In genomic region chr12:58176296-58176869, GRCh38 we compare ENCODE assay signal across 9 cellular contexts.
A peak's percentile ranks its signal among the peaks of the same experiment; 100 is the strongest.
DNase-seq lines count a peak whose midpoint lies in the region; ATAC-seq, FAIRE-seq and TF ChIP-seq lines count a peak whose summit lies in the region.
"Had no signal": no experiment of that assay in that cellular context is flagged by ENCODE, and none has a peak within 500 bp of the region (broad histone marks: within the 10 kb centered on the region; RNA-seq: fewer than 3 reads in every experiment).

No MANE protein-coding gene starts in this region.

- no peaks in the 10 kb centered on the region for H3K36me3 ChIP-seq in MG63
- H3K36me3 ChIP-seq in K562 (ENCODE audit: control insufficient read depth, insufficient read depth, low read length): no peaks in the 10 kb centered on the region
- no peaks in the 10 kb centered on the region for H3K36me3 ChIP-seq in lower lobe of right lung

- TF ChIP-seq CTCF in K562 (IDR thresholded peaks at IDR 0.05 in 2 of 3, conservative IDR thresholded peaks at IDR 0.05 in 1 of 3; ENCODE audit: insufficient read depth in 2 of 3, low read depth in 1 of 3, low read length in 3 of 3): peak; percentile 7 to 39 (median 38); a peak in 4 of 6 replicates
- TF ChIP-seq CTCF in lower lobe of right lung (IDR thresholded peaks at IDR 0.05): peak; percentile 49

- H4K20me1 ChIP-seq in K562 (replicated peaks; ENCODE audit: control insufficient read depth, insufficient read depth, low read length): no peaks in the 10 kb centered on the region

- POLR2A ChIA-PET in K562 (lab: Yijun Ruan, JAX): no interaction called here

- H3K9me3 ChIP-seq in MG63 (no peaks in the 10 kb centered on the region), K562 (replicated peaks; ENCODE audit: control insufficient read depth, insufficient read depth, low read depth, low read length) (no peaks in the 10 kb centered on the region), lower lobe of right lung (no peaks in the 10 kb centered on the region)

- no peak for TF ChIP-seq POLR2A in K562 (conservative IDR thresholded peaks at IDR 0.05)

- H3K9me1 ChIP-seq in K562 (ENCODE audit: control insufficient read depth, insufficient read depth, low read length): no peaks in the 10 kb centered on the region

- intact Hi-C loops in K562 (cut with micrococcal nuclease) (no loop called here), lower lobe of right lung (cut with DNase I) (no loop called here)

- H3K4me3 ChIP-seq in MG63: no peak overlapping the region
- no peak overlapping the region for H3K4me3 ChIP-seq in K562
- H3K4me3 ChIP-seq in lower lobe of right lung: no peak overlapping the region

- in situ Hi-C loops in K562 (cut with MboI): no loop called here

- no peaks in the 10 kb centered on the region for H3K4me1 ChIP-seq in K562 (replicated peaks in 1 of 2; ENCODE audit: control insufficient read depth in 2 of 2, insufficient read depth in 2 of 2, low read length in 2 of 2)
- no peaks in the 10 kb centered on the region for H3K4me1 ChIP-seq in lower lobe of right lung

- no peaks in the 10 kb centered on the region for H3K79me2 ChIP-seq in K562 (ENCODE audit: control insufficient read depth, insufficient read depth, low read length)

- 0% methylated on average over 7 of the region's 7 CpGs for WGBS in K562 (ENCODE audit: insufficient coverage, low coverage, missing lambda C conversion rate)

- H3K27me3 ChIP-seq in MG63 (no peaks in the 10 kb centered on the region), K562 (ENCODE audit: control insufficient read depth in 2 of 2, insufficient read depth in 2 of 2, low read length in 2 of 2) (peaks cover 0 to 4% of the 10 kb centered on the region in 2 experiments; a peak in 1 of 5 replicates), lower lobe of right lung (ENCODE audit: low read depth) (no peaks in the 10 kb centered on the region)

- TF ChIP-seq EP300 in K562 (IDR thresholded peaks at IDR 0.05; ENCODE audit: low read length): no peak

- BruUV-seq in K562 (replicated peaks; lab: Mats Ljungman, UMichigan): no TSS peak

- no peak overlapping the region for H3K4me2 ChIP-seq in K562 (ENCODE audit: insufficient read depth, low read length)

- FAIRE-seq in K562 (lab: Jason Lieb, UNC): peak; percentile 11
- FAIRE-seq: G401.6 had no signal

- ATAC-seq in K562: peak; percentile 81
- ATAC-seq in lower lobe of right lung: peak in 1 of 2 donors; percentile 49
- ATAC-seq in GM18498 (IDR thresholded peaks at IDR 0.05; ENCODE audit: unreplicated experiment): no peak

- H3K9ac ChIP-seq in K562 (ENCODE audit: insufficient read depth in 1 of 2, low read depth in 2 of 2, low read length in 2 of 2): no peak overlapping the region

- peak in 1 of 2 experiments; percentile 14; a peak in 1 of 4 replicates for TF ChIP-seq RAD21 in K562 (CRISPR knock-in tag; conservative IDR thresholded peaks at IDR 0.05 in 1 of 2, IDR thresholded peaks at IDR 0.05 in 1 of 2)

- peak; percentile 2 for DNase-seq in NK-92 treated with Interleukin-12 subunit alpha and Interleukin-12 subunit beta, amount 100 ng/mL, for 24 hours (lab: John Stamatoyannopoulos, UW)
- DNase-seq in NK-92 (lab: John Stamatoyannopoulos, UW; ENCODE audit: unreplicated experiment) (no peak), MG63 (peak; percentile 22), K562 (ENCODE audit: extremely low read depth in 1 of 4, low spot score in 3 of 4) (peak; percentile 12 to 29 (median 16)), lower lobe of right lung (no peak), cerebellar nuclear complex (lab: John Stamatoyannopoulos, UW) (no peak), GF-D8 (lab: John Stamatoyannopoulos, UW) (no peak)

- H2AFZ ChIP-seq in K562 (ENCODE audit: low read depth, low read length): no peak overlapping the region

- H3K27ac ChIP-seq in K562 (ENCODE audit: extremely low read depth, low read depth, low read length) (no peak overlapping the region), lower lobe of right lung (no peak overlapping the region)

- CTCF ChIA-PET in K562 (lab: Yijun Ruan, JAX; ENCODE audit: low intra/inter-chr PET ratio): no interaction called here

TF ChIP-seq in K562, 482 proteins besides CTCF, POLR2A, EP300 and RAD21:
- TF ChIP-seq SMC3 (conservative IDR thresholded peaks at IDR 0.05; ENCODE audit: insufficient read depth, low read depth, low read length): 0 out of 2 replicates have a peak, but pooled peaks have one; percentile 9
- TF ChIP-seq XRCC4 (IDR thresholded peaks at IDR 0.05; ENCODE audit: extremely low read depth, insufficient read depth, insufficient read length): no peak

Comparison
In these comparisons a context has a peak if more than half of its experiments do, and no peak if none do; other contexts are left out.
1. DNase-seq: peak in NK-92 treated with Interleukin-12 subunit alpha and Interleukin-12 subunit beta, amount 100 ng/mL, for 24 hours (single experiment), MG63 (single experiment) and K562 (4 of 4); none in NK-92 (single experiment), lower lobe of right lung (single experiment), cerebellar nuclear complex (0 of 2) and GF-D8 (single experiment).